Comparison of ENCODE assay signal across 34 cellular contexts in the genomic region with DNA sequence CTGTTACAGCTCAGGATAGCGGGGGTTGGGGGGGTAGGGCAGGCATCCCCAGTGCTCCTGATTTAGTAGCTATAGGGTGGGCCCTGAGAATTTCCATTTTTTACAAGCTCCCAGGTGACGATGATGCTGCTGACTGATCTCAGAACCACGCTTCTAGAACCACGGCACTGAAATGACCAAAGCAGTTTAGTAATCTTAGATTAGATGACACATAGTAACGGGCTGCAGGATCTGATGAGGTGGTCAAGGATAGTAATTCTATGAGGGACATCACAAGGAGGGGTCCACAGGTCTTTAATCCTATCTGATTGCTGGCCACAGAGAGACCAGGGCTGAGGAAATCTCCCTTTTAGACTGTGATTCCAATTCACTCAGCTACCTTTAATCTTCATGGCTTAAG.
"Had no signal": no experiment of that assay in that cellular context is flagged by ENCODE, and none has a peak within 500 bp of the region (broad histone marks: within the 10 kb centered on the region; RNA-seq: fewer than 3 reads in every experiment).

No MANE protein-coding gene starts in this region.

- DNase-seq: Karpas-422, Kasumi-1, MG63, MM.1S, MV-4-11, NCI-H1048, NCI-H1092, NCI-H1092 treated with DMSO at 0.1 percent for 48 hours, NCI-H1105, NCI-H1105 treated with DMSO at 0.1 percent for 48 hours, NCI-H1417, NCI-H1417 treated with DMSO at 0.1 percent for 48 hours, NCI-H1436, NCI-H1436 treated with DMSO at 0.1 percent for 48 hours, NCI-H146, NCI-H1694, NCI-H1694 treated with DMSO at 0.1 percent for 48 hours, NCI-H187, NCI-H187 treated with DMSO at 0.1 percent for 48 hours, NCI-H1930, NCI-H2029, NCI-H2029 treated with DMSO at 0.1 percent for 48 hours, NCI-H2081, NCI-H2081 treated with DMSO at 0.1 percent for 48 hours, NCI-H2107, NCI-H2171, NCI-H2171 treated with DMSO at 0.1 percent for 48 hours, NCI-H2227 treated with DMSO at 0.1 percent for 48 hours, NCI-H226, NCI-H345, NCI-H446, NCI-H446 treated with DMSO at 0.1 percent for 48 hours, NCI-H510A, NCI-H510A treated with DMSO at 0.1 percent for 48 hours had no signal

- H3K27me3 ChIP-seq: MG63 had no signal

- H3K4me3 ChIP-seq: MG63 had no signal
